ENCODE assay signal across 15 cellular contexts in genomic region chr2:190889175-190889943, GRCh38. TPM values are rescaled to one million over a fixed set of nuclear protein-coding genes. Genes with fewer than 3 reads are reported as not detected.
DNase-seq lines count a peak whose midpoint lies in the region; ATAC-seq and TF ChIP-seq lines count a peak whose summit lies in the region.
"Had no signal": no experiment of that assay in that cellular context is flagged by ENCODE, and none has a peak within 500 bp of the region (broad histone marks: within the 10 kb centered on the region; RNA-seq: fewer than 3 reads in every experiment).

No MANE protein-coding gene starts in this region.

- POLR2A ChIA-PET in activated CD4-positive, alpha-beta T cell treated with anti-CD3 and anti-CD28 coated beads for 36 hours (lab: Charles Lee): no interaction called here

- H3K4me3 ChIP-seq in Loucy (ENCODE audit: low read length, poor library complexity, severe bottlenecking) (peak overlapping the region; percentile 66), coronary artery (peak overlapping the region; percentile 26)
- H3K4me3 ChIP-seq: pancreas had no signal

- no peak overlapping the region for H3K4me3 Mint-ChIP-seq in activated CD4-positive, alpha-beta T cell treated with anti-CD3 and anti-CD28 coated beads for 36 hours
- H3K4me3 Mint-ChIP-seq in osteocyte (ENCODE audit: unreplicated experiment): peak overlapping the region; percentile 23

- no peaks in the 10 kb centered on the region for H3K9me3 Mint-ChIP-seq in activated CD4-positive, alpha-beta T cell treated with anti-CD3 and anti-CD28 coated beads for 36 hours (ENCODE audit: low read depth)
- peaks cover 4% of the 10 kb centered on the region for H3K9me3 Mint-ChIP-seq in osteocyte (ENCODE audit: unreplicated experiment)

- peak overlapping the region; percentile 50 to 62 for H3K27ac ChIP-seq in coronary artery
- H3K27ac ChIP-seq: pancreas, WERI-Rb-1 had no signal

- H3K4me1 Mint-ChIP-seq in activated CD4-positive, alpha-beta T cell treated with anti-CD3 and anti-CD28 coated beads for 36 hours: peaks cover 69% of the 10 kb centered on the region
- H3K4me1 Mint-ChIP-seq in osteocyte (ENCODE audit: unreplicated experiment): peaks cover 76% of the 10 kb centered on the region

- no peak for ATAC-seq in activated CD4-positive, alpha-beta T cell treated with anti-CD3 and anti-CD28 coated beads for 36 hours
- no peak for ATAC-seq in HG02623 (IDR thresholded peaks at IDR 0.05; ENCODE audit: unreplicated experiment)
- ATAC-seq: left lobe of liver, pancreas had no signal

- H4K20me1 ChIP-seq in Loucy (ENCODE audit: insufficient read depth, low read length, poor library complexity, severe bottlenecking): peaks cover 95% of the 10 kb centered on the region

- H3K9me3 ChIP-seq in Loucy (ENCODE audit: insufficient read depth, low read depth, low read length): no peaks in the 10 kb centered on the region
- H3K9me3 ChIP-seq: pancreas had no signal

- CTCF ChIA-PET in activated CD4-positive, alpha-beta T cell treated with anti-CD3 and anti-CD28 coated beads for 36 hours (lab: Charles Lee): interaction anchor here (0.6 to 1.3 kb wide), 6 partner anchors 25 to 143 kb away, joined by 3 to 5 read pairs (median 3); no protein-coding TSS in a partner anchor

- H3K79me2 ChIP-seq in Loucy (ENCODE audit: insufficient read depth, low read length): peaks cover 100% of the 10 kb centered on the region

- H3K36me3 Mint-ChIP-seq in activated CD4-positive, alpha-beta T cell treated with anti-CD3 and anti-CD28 coated beads for 36 hours (ENCODE audit: low read depth): peaks cover 47% of the 10 kb centered on the region
- H3K36me3 Mint-ChIP-seq in osteocyte (ENCODE audit: unreplicated experiment): peaks cover 11% of the 10 kb centered on the region

- intact Hi-C loops in activated CD4-positive, alpha-beta T cell treated with anti-CD3 and anti-CD28 coated beads for 36 hours (cut with DNase I, micrococcal nuclease): no loop called here

- H3K27ac Mint-ChIP-seq in activated CD4-positive, alpha-beta T cell treated with anti-CD3 and anti-CD28 coated beads for 36 hours: peak overlapping the region; percentile 70
- H3K27ac Mint-ChIP-seq in osteocyte (ENCODE audit: unreplicated experiment): peak overlapping the region; percentile 39

- no peak overlapping the region for H3K9ac ChIP-seq in Loucy (ENCODE audit: low read depth, low read length, poor library complexity, severe bottlenecking)

- H3K27me3 ChIP-seq in Loucy (ENCODE audit: insufficient read depth, low read length, poor library complexity, severe bottlenecking): no peaks in the 10 kb centered on the region
- H3K27me3 ChIP-seq: pancreas had no signal

- H3K4me2 ChIP-seq in Loucy (ENCODE audit: low read depth, low read length, poor library complexity, severe bottlenecking): peak overlapping the region; percentile 80

- TF ChIP-seq CTCF in Loucy (conservative IDR thresholded peaks at IDR 0.05; ENCODE audit: low read length) (no peak), coronary artery (IDR thresholded peaks at IDR 0.05) (no peak), osteocyte (IDR thresholded peaks at IDR 0.05) (no peak)

- DNase-seq in activated CD4-positive, alpha-beta T cell treated with anti-CD3 and anti-CD28 coated beads for 36 hours: no peak
- DNase-seq in activated CD4-positive, alpha-beta T cell treated with anti-CD3 and anti-CD28 coated beads for 1 hour: no peak
- DNase-seq in coronary artery (ENCODE audit: low spot score): no peak
- no peak for DNase-seq in osteocyte (ENCODE audit: extremely low spot score, unreplicated experiment)
- DNase-seq in HK-2 (ENCODE audit: unreplicated experiment): no peak
- no peak for DNase-seq in SHP77 (lab: John Stamatoyannopoulos, UW)
- DNase-seq: activated naive CD4-positive, alpha-beta T cell treated with anti-CD3 and anti-CD28 coated beads, Interleukin-2, amount 50 U/mL, for 16 hours; glutamatergic neuron; NCI-H446 treated with DMSO at 0.1 percent for 48 hours; pancreas; substantia nigra; WERI-Rb-1 had no signal

- H3K36me3 ChIP-seq in Loucy (ENCODE audit: insufficient read depth, low read length): peaks cover 11% of the 10 kb centered on the region; the same call in 1 of the 2 replicates
- H3K36me3 ChIP-seq: pancreas, WERI-Rb-1 had no signal

- H2AFZ ChIP-seq in Loucy (ENCODE audit: low read length): no peak overlapping the region

- H3K27me3 Mint-ChIP-seq in activated CD4-positive, alpha-beta T cell treated with anti-CD3 and anti-CD28 coated beads for 36 hours: no peaks in the 10 kb centered on the region
- no peaks in the 10 kb centered on the region for H3K27me3 Mint-ChIP-seq in osteocyte (ENCODE audit: unreplicated experiment)

- no peaks in the 10 kb centered on the region for H3K9me2 ChIP-seq in Loucy (replicated peaks; ENCODE audit: low read depth, low read length)

- H3F3A ChIP-seq in Loucy (ENCODE audit: low read depth): 0 out of 2 replicates have a peak, but pooled peaks cover 3% of the 10 kb centered on the region

- peaks cover 56% of the 10 kb centered on the region for H3K4me1 ChIP-seq in Loucy (ENCODE audit: insufficient read depth, low read length, poor library complexity, severe bottlenecking)

RNA-seq across cellular contexts. Expression of gene GLS, which starts 8.7 kb away (rescaled TPM):
- total RNA-seq in activated CD4-positive, alpha-beta T cell treated with anti-CD3 and anti-CD28 coated beads for 36 hours: 100 to 1,000 TPM; 136 to 242 TPM
- total RNA-seq in osteocyte: 167 and 178 TPM in 2 replicates
